Comparison of ENCODE assay signal across 21 cellular contexts in the genomic region with DNA sequence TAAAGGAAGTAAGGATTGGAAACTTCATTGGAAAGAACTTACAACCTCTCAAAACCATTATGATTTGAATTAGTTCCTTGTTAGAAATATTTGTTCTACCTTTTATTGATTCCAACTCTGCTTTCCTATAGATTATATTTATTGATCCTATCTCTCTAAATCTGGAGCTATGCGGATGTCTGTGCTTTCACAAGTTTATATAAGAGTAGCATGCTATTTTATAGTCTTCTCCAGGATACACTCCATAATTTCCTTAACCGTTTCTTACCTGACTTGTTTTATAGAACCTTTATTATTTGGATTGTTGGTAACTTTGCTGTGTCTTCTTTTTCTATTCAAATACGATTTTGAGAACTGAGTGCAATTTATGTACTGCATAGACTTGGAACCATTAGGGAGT.
"Had no signal": no experiment of that assay in that cellular context is flagged by ENCODE, and none has a peak within 500 bp of the region (broad histone marks: within the 10 kb centered on the region; RNA-seq: fewer than 3 reads in every experiment).

No MANE protein-coding gene starts in this region.

- H3K27me3 Mint-ChIP-seq: IgD-negative memory B cell had no signal

- H3K9me3 ChIP-seq: MG63 had no signal

- H3K4me3 ChIP-seq: K562, MG63 had no signal

- H3K4me2 ChIP-seq: KMS-11 had no signal

- H3K4me1 Mint-ChIP-seq: IgD-negative memory B cell had no signal

- DNase-seq: Kasumi-1, MG63, NCI-H1092, NCI-H1436, NCI-H187, NCI-H2029, NCI-H2081 treated with DMSO at 0.1 percent for 48 hours, NCI-H2171, NCI-H226, NCI-H446, NCI-H510A, NCI-H524 treated with DMSO at 0.1 percent for 48 hours, NCI-H69, NCI-H774, PC-3, SHP77 had no signal

- H3K4me3 Mint-ChIP-seq: IgD-negative memory B cell had no signal

- H3K9ac ChIP-seq: KMS-11 had no signal

- H3K27ac ChIP-seq: HL-60, KMS-11, RWPE1 had no signal

- H3K27me3 ChIP-seq: MG63 had no signal

- H3K36me3 ChIP-seq: MG63 had no signal

- H3K27ac Mint-ChIP-seq: IgD-negative memory B cell had no signal
